Comparison of ENCODE assay signal across 9 cellular contexts in the genomic region with DNA sequence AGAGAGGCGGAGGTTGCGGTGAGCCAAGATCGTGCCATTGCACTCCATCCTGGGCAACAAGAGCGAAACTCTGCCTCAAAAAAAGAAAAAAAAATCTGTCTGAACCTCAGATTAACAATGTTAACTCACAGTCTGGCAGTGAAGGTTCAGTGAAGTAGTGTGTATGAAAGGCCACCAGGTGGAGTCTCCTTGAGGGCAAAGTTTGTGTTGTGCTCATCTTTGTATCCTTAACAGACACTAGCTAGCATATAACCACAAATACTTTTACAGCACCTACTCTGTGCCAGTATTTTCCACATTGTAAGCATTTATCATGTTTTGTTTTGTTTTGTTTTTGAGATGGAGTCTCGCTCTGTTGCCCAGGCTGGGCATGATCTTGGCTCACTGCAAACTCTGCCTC. TPM values are rescaled to one million over a fixed set of nuclear protein-coding genes. Genes with fewer than 3 reads are reported as not detected.
A peak's percentile ranks its signal among the peaks of the same experiment; 100 is the strongest.
DNase-seq lines count a peak whose midpoint lies in the region; ATAC-seq, FAIRE-seq and TF ChIP-seq lines count a peak whose summit lies in the region.
"Had no signal": no experiment of that assay in that cellular context is flagged by ENCODE, and none has a peak within 500 bp of the region (broad histone marks: within the 10 kb centered on the region; RNA-seq: fewer than 3 reads in every experiment).

No MANE protein-coding gene starts in this region.

- no peak overlapping the region for H3K4me3 ChIP-seq in retinal pigment epithelial cell (ENCODE audit: low read length)
- H3K4me3 ChIP-seq: BLaER1 treated with 17β-estradiol and CSF1 and Interleukin-3, amounts not matched to agents 10 nM and 100 nM had no signal

- FAIRE-seq in RCC 7860 (lab: Jason Lieb, UNC): no peak

- DNase-seq in NCI-H1694 (lab: John Stamatoyannopoulos, UW) (peak; percentile 3), NCI-H1694 treated with DMSO at 0.1 percent for 48 hours (lab: John Stamatoyannopoulos, UW) (no peak), M059J (ENCODE audit: low read depth) (peak; percentile 46), cerebellar cortex (ENCODE audit: low spot score) (peak; percentile 21), retinal pigment epithelial cell (ENCODE audit: low read depth) (no peak), RCC 7860 (ENCODE audit: low spot score) (no peak)

- ATAC-seq in GM21515 (IDR thresholded peaks at IDR 0.05; ENCODE audit: unreplicated experiment) (peak; percentile 74), HG03097 (IDR thresholded peaks at IDR 0.05; ENCODE audit: low FRiP score, unreplicated experiment) (no peak)

- TF ChIP-seq CTCF in retinal pigment epithelial cell (conservative IDR thresholded peaks at IDR 0.05; ENCODE audit: low read depth, low read length): peak; percentile 63

RNA-seq across cellular contexts. Expression of gene MGST2, which starts 46.0 kb away (rescaled TPM):
- 19.3 and 24.5 TPM in 2 replicates for total RNA-seq in M059J (2014; rRNA removed; shearing (Covaris generic))

Comparison
In these comparisons a context has a peak if more than half of its experiments do, and no peak if none do; other contexts are left out.
1. DNase-seq: peak in NCI-H1694 (single experiment), M059J (single experiment) and cerebellar cortex (single experiment); none in NCI-H1694 treated with DMSO at 0.1 percent for 48 hours (single experiment), retinal pigment epithelial cell (single experiment) and RCC 7860 (single experiment).